ENCODE assay signal across 8 cellular contexts in the genomic region with DNA sequence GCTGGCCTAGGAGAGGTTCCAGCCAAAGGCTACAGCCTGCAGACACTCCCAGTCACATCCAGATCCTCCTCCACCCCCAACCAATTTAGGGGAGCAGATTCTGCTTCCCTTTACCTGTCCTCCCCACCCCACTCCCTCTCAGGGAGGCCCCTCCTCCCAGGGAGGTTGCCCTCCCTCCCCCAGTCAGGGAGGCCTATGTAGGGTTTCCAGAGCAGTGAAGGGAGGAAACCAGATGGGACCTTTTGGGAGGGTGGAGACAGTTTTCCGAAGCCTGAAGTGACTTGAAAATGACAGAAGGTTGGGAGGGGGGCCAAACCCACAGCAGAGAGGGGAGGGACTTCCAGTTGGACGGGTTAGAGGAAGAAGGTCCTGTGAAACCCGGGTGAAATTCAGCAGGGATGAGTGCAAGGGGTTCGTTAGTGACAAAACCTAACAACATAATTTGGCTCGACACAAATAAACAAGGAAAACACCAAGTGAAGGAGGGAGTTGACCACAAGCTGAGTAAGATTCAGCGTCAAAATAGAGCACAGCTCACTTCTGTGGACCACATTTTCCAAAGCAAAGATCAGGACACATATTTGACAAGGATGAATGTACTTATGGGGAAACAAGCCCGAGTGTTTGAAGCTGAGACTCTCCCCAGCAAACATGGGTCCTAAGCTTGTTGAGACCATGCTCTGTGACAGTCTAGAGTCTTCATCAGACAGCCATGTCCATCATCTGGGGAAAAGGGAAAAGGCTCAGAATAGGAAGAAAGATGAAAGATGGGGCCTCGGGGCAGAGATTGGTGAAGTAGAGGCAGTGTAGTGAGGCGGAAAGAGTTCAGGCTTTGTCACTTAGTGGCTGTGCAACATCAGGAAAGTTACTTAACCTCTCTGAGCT. TPM values are rescaled to one million over a fixed set of nuclear protein-coding genes. Genes with fewer than 3 reads are reported as not detected.
DNase-seq lines count a peak whose midpoint lies in the region; ATAC-seq lines count a peak whose summit lies in the region.

No MANE protein-coding gene starts in this region.

- ATAC-seq in HG03175 (IDR thresholded peaks at IDR 0.05; ENCODE audit: unreplicated experiment), result peak; percentile 17
- ATAC-seq in T-cell (replicated peaks in 1 of 4), result peak; percentile 4 to 43 (median 5)

- peaks cover 5% of the 10 kb centered on the region for H3K36me3 Mint-ChIP-seq in activated T-cell treated with anti-CD3 and anti-CD28 coated beads, Interleukin-2, amount 50 U/mL, for 24 hours (ENCODE audit: low read depth)
- H3K36me3 Mint-ChIP-seq in T-cell, result no peaks in the 10 kb centered on the region

- POLR2A ChIA-PET in T-cell (lab: Charles Lee), result interaction anchor here (0.6 to 10.9 kb wide), 6 partner anchors 38 to 101 kb away, joined by 3 to 572 read pairs (median 18); a partner anchor contains a TSS

- peak overlapping the region; percentile 85 for H3K4me3 Mint-ChIP-seq in activated T-cell treated with anti-CD3 and anti-CD28 coated beads, Interleukin-2, amount 50 U/mL, for 24 hours
- H3K4me3 Mint-ChIP-seq in T-cell, result peak overlapping the region; percentile 76 to 89 (median 86)

- no peak for DNase-seq in activated T-cell treated with anti-CD3 and anti-CD28 coated beads, Interleukin-2, amount 50 U/mL, for 24 hours
- no peak for DNase-seq in activated T-cell treated with anti-CD3 and anti-CD28 coated beads, Interleukin-2, amount 50 U/mL, for 1 hour
- DNase-seq in T-cell, result peak in 29 of 34 experiments; percentile 21 to 60 (median 37)
- DNase-seq in cerebellar cortex (ENCODE audit: low spot score), result peak; percentile 74
- DNase-seq in myocyte (ENCODE audit: low read depth), result peak; percentile 58
- DNase-seq in NCI-H2081 (lab: John Stamatoyannopoulos, UW), result no peak
- DNase-seq in DMS79 (lab: John Stamatoyannopoulos, UW), result no peak

- peaks cover 13% of the 10 kb centered on the region for H3K27me3 Mint-ChIP-seq in activated T-cell treated with anti-CD3 and anti-CD28 coated beads, Interleukin-2, amount 50 U/mL, for 24 hours
- H3K27me3 Mint-ChIP-seq in T-cell, result peaks cover 0 to 5% of the 10 kb centered on the region in 2 donors

- H3K9me3 Mint-ChIP-seq in activated T-cell treated with anti-CD3 and anti-CD28 coated beads, Interleukin-2, amount 50 U/mL, for 24 hours, result no peaks in the 10 kb centered on the region
- H3K9me3 Mint-ChIP-seq in T-cell, result no peaks in the 10 kb centered on the region

- peaks cover 65% of the 10 kb centered on the region for H3K4me1 Mint-ChIP-seq in activated T-cell treated with anti-CD3 and anti-CD28 coated beads, Interleukin-2, amount 50 U/mL, for 24 hours (ENCODE audit: low read depth)
- peaks cover 55 to 77% (median 74%) of the 10 kb centered on the region in 3 donors for H3K4me1 Mint-ChIP-seq in T-cell

- CTCF ChIA-PET in T-cell (lab: Charles Lee), result interaction anchor here (1.1 to 3.6 kb wide), 7 partner anchors 13 to 102 kb away, joined by 3 to 99 read pairs (median 41); a partner anchor contains a TSS

- H3K27ac Mint-ChIP-seq in activated T-cell treated with anti-CD3 and anti-CD28 coated beads, Interleukin-2, amount 50 U/mL, for 24 hours, result peak overlapping the region; percentile 75
- H3K27ac Mint-ChIP-seq in T-cell, result peak overlapping the region; percentile 93 to 99

RNA-seq across cellular contexts. Expression of a gene that starts 46.4 kb away (rescaled TPM):
- total RNA-seq in T-cell (10 to 100 TPM; 57.9 to 74.0 (median 60.7) TPM), myocyte (51.6 and 58.5 TPM in 2 replicates)
- 69.0 TPM for polyA plus RNA-seq in myocyte (2012)

Comparison
In these comparisons a context has a peak if more than half of its experiments do, and no peak if none do; other contexts are left out.
1. DNase-seq: peak in T-cell (29 of 34), cerebellar cortex (single experiment) and myocyte (single experiment); none in activated T-cell treated with anti-CD3 and anti-CD28 coated beads, Interleukin-2, amount 50 U/mL, for 24 hours (single experiment), activated T-cell treated with anti-CD3 and anti-CD28 coated beads, Interleukin-2, amount 50 U/mL, for 1 hour (single experiment), NCI-H2081 (0 of 2) and DMS79 (single experiment).